19 cellular contexts compared by ENCODE assay signal in the genomic region with DNA sequence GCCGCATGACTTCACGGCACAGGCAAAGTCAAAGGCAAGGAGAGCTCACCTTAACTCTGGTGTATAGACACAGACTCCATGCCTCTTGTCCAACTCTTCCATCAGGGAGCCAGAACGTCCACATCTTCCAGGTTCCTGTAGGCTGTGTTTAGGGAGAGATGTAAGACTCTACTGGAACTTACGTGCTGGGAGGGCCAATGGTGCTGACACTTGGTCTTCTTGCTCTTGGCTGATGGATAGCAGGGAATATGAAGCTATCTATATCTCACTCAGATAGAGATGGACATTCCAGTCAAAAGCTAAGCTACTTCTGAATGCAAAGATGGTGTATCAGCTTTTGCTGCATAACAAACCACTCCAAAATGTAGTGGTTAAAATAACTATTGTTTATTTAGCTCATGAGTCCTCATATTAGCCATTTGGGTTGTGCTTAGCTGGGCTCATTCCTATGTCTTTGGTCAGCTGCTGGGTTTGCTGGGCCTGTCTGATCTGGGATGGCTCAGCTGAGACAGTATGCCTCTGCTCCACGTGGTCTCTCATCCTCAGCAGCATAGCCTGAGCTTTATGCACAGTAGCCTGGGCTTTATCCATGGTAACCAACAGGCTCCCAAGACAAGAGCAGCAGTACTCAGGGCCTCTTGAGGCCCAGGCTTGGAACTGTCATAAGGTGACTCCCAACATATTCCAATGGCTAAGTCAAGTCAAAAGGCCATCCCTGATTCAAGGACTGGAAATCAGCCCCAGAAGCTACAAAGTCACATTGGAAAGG.
DNase-seq lines count a peak whose midpoint lies in the region; ATAC-seq, FAIRE-seq and TF ChIP-seq lines count a peak whose summit lies in the region.
"Had no signal": no experiment of that assay in that cellular context is flagged by ENCODE, and none has a peak within 500 bp of the region (broad histone marks: within the 10 kb centered on the region; RNA-seq: fewer than 3 reads in every experiment).

No MANE protein-coding gene starts in this region.

- H3K36me3 Mint-ChIP-seq in memory B cell (no peaks in the 10 kb centered on the region), immature natural killer cell (no peaks in the 10 kb centered on the region)
- H3K36me3 Mint-ChIP-seq: activated naive CD4-positive, alpha-beta T cell treated with anti-CD3 and anti-CD28 coated beads, Interleukin-2, amount 50 U/mL, for 24 hours had no signal

- no peak for TF ChIP-seq RAD21 in HepG2 (CRISPR knock-in tag; IDR thresholded peaks at IDR 0.05)

- intact Hi-C loops in HepG2 (cut with micrococcal nuclease; ENCODE audit: unreplicated experiment) (loop anchor here (1.0 to 5.0 kb wide), 3 partner anchors 34 to 140 kb away; no protein-coding TSS in a partner anchor), right lobe of liver (cut with DNase I) (no loop called here), Right ventricle myocardium superior (cut with DNase I) (no loop called here)

- no peak for TF ChIP-seq CTCF in HepG2 (CRISPR knock-in tag; IDR thresholded peaks at IDR 0.05)
- no peak for TF ChIP-seq CTCF in right lobe of liver (IDR thresholded peaks at IDR 0.05)
- no peak for TF ChIP-seq CTCF in OCI-LY1 (IDR thresholded peaks at IDR 0.05; ENCODE audit: low read length)

- H3F3A ChIP-seq in OCI-LY1 (ENCODE audit: insufficient read depth, low read length), result no peaks in the 10 kb centered on the region

- H3K4me1 Mint-ChIP-seq in memory B cell (peaks cover 60% of the 10 kb centered on the region), immature natural killer cell (peaks cover 45 to 63% of the 10 kb centered on the region in 2 donors)

- CTCF ChIA-PET in HepG2 (lab: Yijun Ruan, JAX; ENCODE audit: low intra/inter-chr PET ratio, low total read pairs), result no interaction called here

- H3K9ac ChIP-seq in HepG2 (ENCODE audit: insufficient read depth, low read depth, low read length), result peak overlapping the region; percentile 32; the same call in 1 of the 2 replicates
- H3K9ac ChIP-seq in OCI-LY1 (ENCODE audit: low read length), result no peak overlapping the region

- DNase-seq in HepG2 (ENCODE audit: low spot score) (no peak), right lobe of liver (no peak), memory B cell (ENCODE audit: low spot score in 2 of 2) (no peak), Right ventricle myocardium superior (no peak), immature natural killer cell (no peak)
- DNase-seq in stimulated activated CD4-positive, alpha-beta T cell treated with anti-CD3 and anti-CD28 coated beads, Interleukin-4, amount 100 ng/mL, for 1 hour, result no peak
- DNase-seq: activated CD8-positive, alpha-beta memory T cell treated with anti-CD3 and anti-CD28 coated beads, Interleukin-2, amount 50 U/mL, for 48 hours; KG1; kidney; lower lobe of right lung; NCI-H1694 had no signal

- peak overlapping the region; percentile 86 for H3K27ac ChIP-seq in HepG2 (ENCODE audit: extremely low read length, insufficient read depth, low read length)
- H3K27ac ChIP-seq in right lobe of liver, result no peak overlapping the region
- peak overlapping the region; percentile 82 for H3K27ac ChIP-seq in OCI-LY1 (ENCODE audit: low read depth, low read length, poor library complexity, severe bottlenecking)
- H3K27ac ChIP-seq: ascending aorta, lower lobe of right lung had no signal

- TF ChIP-seq POLR2A in HepG2 (IDR thresholded peaks at IDR 0.05; ENCODE audit: insufficient read depth in 1 of 2, low read depth in 2 of 2, low read length in 2 of 2) (no peak), right lobe of liver (IDR thresholded peaks at IDR 0.05) (no peak)

- POLR2A ChIA-PET in HepG2 (lab: Yijun Ruan, JAX), result interaction anchor here (0.8 to 18.0 kb wide), 24 partner anchors 11 to 287 kb away, joined by 3 to 763 read pairs (median 10); a partner anchor contains a TSS

- no peaks in the 10 kb centered on the region for H3K9me3 ChIP-seq in HepG2 (ENCODE audit: low read length)
- no peaks in the 10 kb centered on the region for H3K9me3 ChIP-seq in right lobe of liver
- no peaks in the 10 kb centered on the region for H3K9me3 ChIP-seq in OCI-LY1 (ENCODE audit: low read length)
- H3K9me3 ChIP-seq: ascending aorta, lower lobe of right lung had no signal

- H4K20me1 ChIP-seq in HepG2 (ENCODE audit: insufficient read depth, low read length) (no peaks in the 10 kb centered on the region), OCI-LY1 (ENCODE audit: insufficient read depth, low read length) (no peaks in the 10 kb centered on the region)

- no peak for ATAC-seq in HepG2
- no peak for ATAC-seq in right lobe of liver
- no peak for ATAC-seq in memory B cell (ENCODE audit: low read depth)
- no peak for ATAC-seq in HG02981 (IDR thresholded peaks at IDR 0.05; ENCODE audit: unreplicated experiment)
- no peak for ATAC-seq in Right ventricle myocardium superior (ENCODE audit: poor library complexity)
- ATAC-seq: lower lobe of right lung had no signal

- TF ChIP-seq EP300 in HepG2 (IDR thresholded peaks at IDR 0.05; ENCODE audit: low read depth in 2 of 2, low read length in 2 of 2) (no peak), HepG2 (CRISPR knock-in tag; IDR thresholded peaks at IDR 0.05; ENCODE audit: borderline replicate concordance) (no peak)

- H3K79me2 ChIP-seq in HepG2 (ENCODE audit: insufficient read depth, low read length) (peaks cover 2% of the 10 kb centered on the region), OCI-LY1 (ENCODE audit: insufficient read depth, low read length) (no peaks in the 10 kb centered on the region)

- no peaks in the 10 kb centered on the region for H3K27me3 ChIP-seq in HepG2 (ENCODE audit: control insufficient read depth in 1 of 2, insufficient read depth in 2 of 2, low read length in 2 of 2)
- H3K27me3 ChIP-seq in right lobe of liver, result no peaks in the 10 kb centered on the region
- no peaks in the 10 kb centered on the region for H3K27me3 ChIP-seq in OCI-LY1 (ENCODE audit: insufficient read depth, low read length)
- H3K27me3 ChIP-seq: ascending aorta had no signal

- H3K4me2 ChIP-seq in HepG2 (ENCODE audit: low read depth, low read length), result peak overlapping the region; percentile 30; the same call in 1 of the 2 replicates
- H3K4me2 ChIP-seq in OCI-LY1 (ENCODE audit: low read length), result no peak overlapping the region

- H3K27ac Mint-ChIP-seq in memory B cell (peak overlapping the region; percentile 72), immature natural killer cell (peak overlapping the region in 1 of 6 donors; percentile 27)
- H3K27ac Mint-ChIP-seq: activated CD4-positive, alpha-beta T cell treated with anti-CD3 and anti-CD28 coated beads, Interleukin-2, amount 10 ng/mL, durations not matched to agents 24 days and 14 days; activated naive CD4-positive, alpha-beta T cell treated with anti-CD3 and anti-CD28 coated beads, Interleukin-2, amount 50 U/mL, for 24 hours; activated T-helper 17 cell treated with anti-CD3 and anti-CD28 coated beads, Interleukin-2, amount 50 U/mL, for 72 hours had no signal

- H3K27me3 Mint-ChIP-seq in memory B cell, result peaks cover 10% of the 10 kb centered on the region
- H3K27me3 Mint-ChIP-seq in immature natural killer cell (ENCODE audit: low read depth in 3 of 3), result peaks cover 0 to 2% (median 2%) of the 10 kb centered on the region in 3 donors

- no peaks in the 10 kb centered on the region for H3K9me2 ChIP-seq in OCI-LY1 (ENCODE audit: low read depth, low read length)

- H3K36me3 ChIP-seq in HepG2 (replicated peaks in 1 of 2; ENCODE audit: control insufficient read depth in 1 of 2, insufficient read depth in 2 of 2, low read length in 2 of 2) (no peaks in the 10 kb centered on the region), right lobe of liver (no peaks in the 10 kb centered on the region), OCI-LY1 (ENCODE audit: insufficient read depth, low read length) (no peaks in the 10 kb centered on the region)
- H3K36me3 ChIP-seq: ascending aorta, lower lobe of right lung had no signal

- H3K4me3 Mint-ChIP-seq in memory B cell, result no peak overlapping the region
- H3K4me3 Mint-ChIP-seq in immature natural killer cell, result peak overlapping the region in 2 of 5 donors; percentile 16 to 21
- H3K4me3 Mint-ChIP-seq: activated CD4-positive, alpha-beta T cell treated with anti-CD3 and anti-CD28 coated beads, Interleukin-2, amount 10 ng/mL, durations not matched to agents 24 days and 14 days; activated naive CD4-positive, alpha-beta T cell treated with anti-CD3 and anti-CD28 coated beads, Interleukin-2, amount 50 U/mL, for 24 hours; activated T-helper 17 cell treated with anti-CD3 and anti-CD28 coated beads, Interleukin-2, amount 50 U/mL, for 72 hours; central memory CD8-positive, alpha-beta T cell had no signal

- FAIRE-seq in HepG2 (lab: Jason Lieb, UNC), result no peak
- FAIRE-seq: endothelial cell of umbilical vein, kidney had no signal

- no TSS peak for BruUV-seq in HepG2 (replicated peaks; lab: Mats Ljungman, UMichigan)

- H3K4me3 ChIP-seq in HepG2 (replicated peaks in 1 of 3; ENCODE audit: insufficient read depth in 1 of 3, low read depth in 2 of 3, low read length in 3 of 3) (no peak overlapping the region; a peak in 1 of 6 replicates), right lobe of liver (no peak overlapping the region), OCI-LY1 (ENCODE audit: low read depth, low read length, poor library complexity, severe bottlenecking) (no peak overlapping the region)
- H3K4me3 ChIP-seq: ascending aorta, lower lobe of right lung had no signal

- in situ Hi-C loops in HepG2 (cut with HindIII; ENCODE audit: extremely low pct_ligation_motif_present, low pct_unique_long_range_greater_than_20kb), result no loop called here

- H3K4me1 ChIP-seq in HepG2 (ENCODE audit: insufficient read depth, low read length) (peaks cover 89% of the 10 kb centered on the region), right lobe of liver (peaks cover 0 to 30% (median 9%) of the 10 kb centered on the region in 4 donors), OCI-LY1 (ENCODE audit: insufficient read depth, low read length, severe bottlenecking) (peaks cover 80% of the 10 kb centered on the region)

- H3K9me3 Mint-ChIP-seq in memory B cell (no peaks in the 10 kb centered on the region), immature natural killer cell (peaks cover 0 to 3% (median 0%) of the 10 kb centered on the region in 6 donors)
- H3K9me3 Mint-ChIP-seq: activated naive CD4-positive, alpha-beta T cell treated with anti-CD3 and anti-CD28 coated beads, Interleukin-2, amount 50 U/mL, for 24 hours; activated T-helper 17 cell treated with anti-CD3 and anti-CD28 coated beads, Interleukin-2, amount 50 U/mL, for 72 hours; central memory CD8-positive, alpha-beta T cell had no signal

- no peak overlapping the region for H2AFZ ChIP-seq in HepG2 (ENCODE audit: low read length)
- H2AFZ ChIP-seq in OCI-LY1 (ENCODE audit: low read length), result no peak overlapping the region

- WGBS in HepG2 (ENCODE audit: low lambda C conversion rate), result 94% methylated on average over 5 of the region's 5 CpGs
- WGBS in right lobe of liver (ENCODE audit: insufficient coverage, low coverage, low lambda C conversion rate, missing lambda C conversion rate), result 94% methylated on average over 3 of the region's 5 CpGs

TF ChIP-seq in HepG2, 621 proteins besides CTCF, POLR2A, EP300 and RAD21 (continues in another document):
- peak; percentile 2; the same call in 1 of the 2 replicates for TF ChIP-seq ZNF121 (CRISPR knock-in tag; IDR thresholded peaks at IDR 0.05)

Comparison
In these comparisons a context has a peak if more than half of its experiments do, and no peak if none do; other contexts are left out.
1. H3K27ac ChIP-seq: peak in HepG2 (single experiment) and OCI-LY1 (single experiment); none in right lobe of liver (0 of 3).